In the genomic region with DNA sequence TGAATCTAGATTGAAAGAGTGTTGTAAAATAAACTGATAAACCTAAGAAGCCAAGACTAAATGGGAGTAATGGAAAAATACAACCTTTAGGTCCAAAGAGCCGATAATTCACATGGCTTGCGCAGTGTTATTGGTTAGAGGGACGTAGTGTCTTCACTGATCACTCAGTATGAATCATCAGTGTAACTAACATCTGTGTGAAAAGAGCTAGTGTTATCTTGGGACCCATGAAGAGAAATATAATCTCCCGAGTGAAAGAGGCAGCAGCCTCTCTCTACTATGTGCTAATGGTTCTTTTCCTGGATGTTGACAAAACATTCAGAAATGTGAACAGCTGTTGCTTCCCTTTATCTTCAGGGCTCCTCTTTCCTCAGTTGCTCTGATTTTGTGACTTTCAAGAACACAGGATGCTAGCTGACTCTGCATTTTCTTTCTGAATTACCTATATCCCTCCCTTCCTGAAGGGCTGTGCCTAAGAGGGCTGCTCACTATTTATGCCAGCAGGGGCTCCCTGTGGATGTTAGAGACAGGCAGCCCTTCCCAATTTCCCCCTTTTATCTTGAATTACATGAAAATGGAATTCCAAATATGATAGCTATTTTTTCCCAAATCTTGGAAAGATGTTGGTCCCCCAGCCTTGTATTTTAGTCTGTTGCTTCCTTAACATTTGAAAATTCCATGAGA, we compare ENCODE assay signal across 26 cellular contexts.
DNase-seq lines count a peak whose midpoint lies in the region; ATAC-seq and TF ChIP-seq lines count a peak whose summit lies in the region.
"Had no signal": no experiment of that assay in that cellular context is flagged by ENCODE, and none has a peak within 500 bp of the region (broad histone marks: within the 10 kb centered on the region; RNA-seq: fewer than 3 reads in every experiment).

No MANE protein-coding gene starts in this region.

- CTCF ChIA-PET in WTC11 (lab: Charles Lee) = no interaction called here
- CTCF ChIA-PET in Calu3 (lab: Charles Lee) = no interaction called here

- ATAC-seq in WTC11 = peak; percentile 68
- ATAC-seq: CD8-positive, alpha-beta T cell; Panc1 had no signal

- no peaks in the 10 kb centered on the region for H3K27me3 ChIP-seq in transverse colon
- H3K27me3 ChIP-seq: BLaER1 treated with 17β-estradiol and CSF1 and Interleukin-3, amounts not matched to agents 10 nM and 100 nM had no signal

- H3K27me3 Mint-ChIP-seq in WTC11 (ENCODE audit: low read depth) (peaks cover 50% of the 10 kb centered on the region), Calu3 (ENCODE audit: unreplicated experiment) (no peaks in the 10 kb centered on the region)

- H3K36me3 Mint-ChIP-seq in WTC11 (peaks cover 37% of the 10 kb centered on the region), Calu3 (ENCODE audit: insufficient read depth, unreplicated experiment) (no peaks in the 10 kb centered on the region)
- H3K36me3 Mint-ChIP-seq: CD8-positive, alpha-beta T cell had no signal

- BruUV-seq in Calu3 (replicated peaks; lab: Mats Ljungman, UMichigan) = no TSS peak

- no peak overlapping the region for H3K4me3 Mint-ChIP-seq in WTC11
- no peak overlapping the region for H3K4me3 Mint-ChIP-seq in Calu3 (ENCODE audit: low read depth, unreplicated experiment)
- H3K4me3 Mint-ChIP-seq: CD8-positive, alpha-beta T cell; HFFc6 had no signal

- WGBS in transverse colon (ENCODE audit: low coverage in 1 of 2), 2 donors = 78 to 83% methylated on average over 4 of the region's 4 CpGs

- no peaks in the 10 kb centered on the region for H3K4me1 Mint-ChIP-seq in WTC11
- no peaks in the 10 kb centered on the region for H3K4me1 Mint-ChIP-seq in Calu3 (ENCODE audit: low read depth, unreplicated experiment)

- H3K27ac Mint-ChIP-seq in WTC11 = no peak overlapping the region
- H3K27ac Mint-ChIP-seq in Calu3 (ENCODE audit: unreplicated experiment) = no peak overlapping the region
- H3K27ac Mint-ChIP-seq: CD8-positive, alpha-beta T cell; HFFc6 had no signal

- H3K4me3 ChIP-seq in transverse colon = no peak overlapping the region
- H3K4me3 ChIP-seq: BLaER1 treated with 17β-estradiol and CSF1 and Interleukin-3, amounts not matched to agents 10 nM and 100 nM had no signal

- no peak overlapping the region for H3K27ac ChIP-seq in transverse colon
- H3K27ac ChIP-seq: 22Rv1; BLaER1 treated with 17β-estradiol and CSF1 and Interleukin-3, amounts not matched to agents 10 nM and 100 nM; HL-60 had no signal

- no peak for TF ChIP-seq EP300 in transverse colon (IDR thresholded peaks at IDR 0.05; ENCODE audit: low read depth)

- DNase-seq in NCI-H1694 (lab: John Stamatoyannopoulos, UW) (peak; percentile 1), NCI-H1694 treated with DMSO at 0.1 percent for 48 hours (lab: John Stamatoyannopoulos, UW) (no peak), WTC11 (ENCODE audit: low spot score) (no peak), left kidney (ENCODE audit: low read depth, low spot score) (peak; percentile 15), Calu3 (no peak), GM03348 (ENCODE audit: low spot score) (no peak), DMS114 treated with DMSO at 0.1 percent for 48 hours (lab: John Stamatoyannopoulos, UW; ENCODE audit: unreplicated experiment) (no peak), transverse colon (no peak)
- DNase-seq: ACHN; CD8-positive, alpha-beta T cell; DMS53; GDM1; HFFc6; KG1; NCI-H1092; NCI-H1436; NCI-H2029; NCI-H2171; NCI-H345; NCI-H526; SIG-M5; T-helper 1 cell had no signal

- H3K9me3 Mint-ChIP-seq in WTC11 (peaks cover 70% of the 10 kb centered on the region), Calu3 (ENCODE audit: low read depth, unreplicated experiment) (peaks cover 35% of the 10 kb centered on the region)
- H3K9me3 Mint-ChIP-seq: CD8-positive, alpha-beta T cell had no signal

- in situ Hi-C loops in transverse colon (cut with MboI; ENCODE audit: low pct_ligation_motif_present in 1 of 4, low pct_unique_long_range_greater_than_20kb in 1 of 4, low sequenced_read_pairs in 3 of 4) = no loop called here

- no peaks in the 10 kb centered on the region for H3K9me3 ChIP-seq in transverse colon
- H3K9me3 ChIP-seq: BLaER1 treated with 17β-estradiol and CSF1 and Interleukin-3, amounts not matched to agents 10 nM and 100 nM had no signal

- no peak for TF ChIP-seq CTCF in WTC11 (IDR thresholded peaks at IDR 0.05)
- TF ChIP-seq CTCF in Calu3 (IDR thresholded peaks at IDR 0.05; ENCODE audit: unreplicated experiment) = no peak
- no peak for TF ChIP-seq CTCF in transverse colon (IDR thresholded peaks at IDR 0.05)

- no peaks in the 10 kb centered on the region for H3K36me3 ChIP-seq in transverse colon
- H3K36me3 ChIP-seq: BLaER1 treated with 17β-estradiol and CSF1 and Interleukin-3, amounts not matched to agents 10 nM and 100 nM had no signal

- POLR2A ChIA-PET in WTC11 (lab: Charles Lee) = no interaction called here

- intact Hi-C loops in Calu3 (cut with micrococcal nuclease; ENCODE audit: unreplicated experiment) (no loop called here), transverse colon (cut with DNase I; ENCODE audit: low total_unique reads) (no loop called here)

- H3K4me1 ChIP-seq in transverse colon = no peaks in the 10 kb centered on the region
- H3K4me1 ChIP-seq: BLaER1 treated with 17β-estradiol and CSF1 and Interleukin-3, amounts not matched to agents 10 nM and 100 nM had no signal

- TF ChIP-seq POLR2A in transverse colon (IDR thresholded peaks at IDR 0.05) = no peak

TF ChIP-seq in WTC11, 78 proteins besides CTCF, POLR2A, EP300 and RAD21:
- no peak for TF ChIP-seq FOXK1 (CRISPR knock-in tag; IDR thresholded peaks at IDR 0.05)
TF ChIP-seq in WTC11: peak in this region for 0.

Comparison
In these comparisons a context has a peak if more than half of its experiments do, and no peak if none do; other contexts are left out.
1. DNase-seq: peak in NCI-H1694 (single experiment) and left kidney (single experiment); none in NCI-H1694 treated with DMSO at 0.1 percent for 48 hours (single experiment), WTC11 (single experiment), Calu3 (single experiment), GM03348 (single experiment), DMS114 treated with DMSO at 0.1 percent for 48 hours (single experiment) and transverse colon (single experiment).